8 cellular contexts compared by ENCODE assay signal in the genomic region with DNA sequence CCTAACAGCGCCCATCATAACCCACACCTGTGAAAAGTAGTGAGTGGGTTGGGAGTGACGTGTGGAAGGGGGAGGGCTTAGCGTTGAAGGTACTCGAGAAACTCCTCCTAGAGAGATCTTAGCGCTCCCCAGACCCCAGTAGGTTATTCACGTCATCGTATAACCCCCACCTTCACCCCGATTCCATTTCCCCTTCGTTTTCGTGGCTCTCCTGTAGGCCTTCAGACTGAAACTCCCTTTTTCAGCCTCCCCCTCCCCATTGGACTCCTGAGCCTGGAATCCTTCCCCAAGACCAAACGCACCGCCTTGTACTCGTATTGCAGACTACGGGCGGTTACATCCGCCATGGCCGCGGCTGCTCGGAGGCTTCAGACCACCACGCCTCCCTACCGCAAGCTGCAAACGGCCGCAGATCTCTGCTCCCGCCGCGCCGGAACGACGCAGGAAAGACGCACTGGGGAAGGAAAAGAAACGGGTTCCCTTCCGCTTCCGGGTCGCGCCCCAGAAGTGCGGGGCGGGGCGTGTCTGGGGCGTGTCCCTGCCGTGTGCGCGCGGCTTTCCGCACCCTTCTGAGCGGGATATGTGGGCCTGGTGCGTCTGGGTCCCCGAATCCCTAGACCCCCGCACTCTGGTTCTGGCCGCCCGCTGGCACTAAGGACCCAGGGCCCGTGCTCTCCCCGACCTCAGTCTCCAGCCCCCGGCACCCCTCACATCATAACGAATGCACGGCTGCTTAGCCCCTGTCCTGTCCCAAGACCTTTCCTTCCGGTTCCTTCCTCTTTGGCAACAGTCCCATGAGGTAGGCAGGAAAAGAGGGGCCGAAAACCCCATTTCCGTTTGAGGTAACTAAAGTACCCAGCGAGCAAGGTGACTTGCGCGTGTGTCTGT. TPM values are rescaled to one million over a fixed set of nuclear protein-coding genes. Genes with fewer than 3 reads are reported as not detected.
DNase-seq lines count a peak whose midpoint lies in the region; ATAC-seq and TF ChIP-seq lines count a peak whose summit lies in the region.

SNRNP200 (minus strand) TSS at position 456 of the 888 bp plus-strand sequence; CDS start at position 347, 109 bp downstream.

- DNase-seq in AG04449 (ENCODE audit: low read depth, low spot score): no peak
- peak; percentile 96 for DNase-seq in NCI-H2227 (lab: John Stamatoyannopoulos, UW; ENCODE audit: unreplicated experiment)
- peak; percentile 88 for DNase-seq in MCF 10A (ENCODE audit: unreplicated experiment)

- CTCF ChIA-PET in AG04449 (lab: Yijun Ruan, JAX) (interaction anchor here (0.9 to 4.3 kb wide), 4 partner anchors 9 to 205 kb away, joined by 3 to 18 read pairs (median 4); no protein-coding TSS in a partner anchor), MCF 10A (lab: Yijun Ruan, JAX) (interaction anchor here (0.6 to 2.1 kb wide), 11 partner anchors 15 to 471 kb away, joined by 3 to 7 read pairs (median 3); no protein-coding TSS in a partner anchor)

- intact Hi-C loops in MCF 10A (cut with micrococcal nuclease): loop anchor here (1.0 to 2.0 kb wide), 2 partner anchors 29 to 204 kb away; partner anchors contain the start of gene NCAPH

- H3K9me3 ChIP-seq in iPS-18c (ENCODE audit: control insufficient read depth, insufficient read depth, low read length) (no peaks in the 10 kb centered on the region), skeletal muscle satellite cell (replicated peaks; ENCODE audit: low read length) (no peaks in the 10 kb centered on the region)

- H3K4me1 Mint-ChIP-seq in MCF 10A (ENCODE audit: insufficient read depth, unreplicated experiment): peaks cover 25% of the 10 kb centered on the region

- H3K4me1 ChIP-seq in skeletal muscle satellite cell (ENCODE audit: control insufficient read depth, insufficient read depth, low read length): peaks cover 17% of the 10 kb centered on the region

- H3K36me3 ChIP-seq in skeletal muscle satellite cell (ENCODE audit: insufficient read depth, low read length): peaks cover 42% of the 10 kb centered on the region

- H3K9me3 Mint-ChIP-seq in MCF 10A (ENCODE audit: unreplicated experiment): no peaks in the 10 kb centered on the region

- H3K36me3 Mint-ChIP-seq in MCF 10A (ENCODE audit: insufficient read depth, unreplicated experiment): peaks cover 54% of the 10 kb centered on the region

- ATAC-seq in GM18907 (IDR thresholded peaks at IDR 0.05; ENCODE audit: unreplicated experiment) (peak; percentile 87), HG03139 (IDR thresholded peaks at IDR 0.05; ENCODE audit: unreplicated experiment) (peak; percentile 89)

- BruUV-seq in MCF 10A (replicated peaks; lab: Mats Ljungman, UMichigan): no TSS peak

- H3K4me3 ChIP-seq in AG04449 (ENCODE audit: low read depth, low read length) (peak within 1 kb of the TSS; percentile 99), iPS-18c (ENCODE audit: insufficient read depth, low read depth, low read length) (peak within 1 kb of the TSS; percentile 90), skeletal muscle satellite cell (ENCODE audit: low read length) (peak within 1 kb of the TSS; percentile 95)

- TF ChIP-seq CTCF in AG04449 (IDR thresholded peaks at IDR 0.05; ENCODE audit: insufficient read depth, low read length, missing control alignments) (no peak), VCaP (conservative IDR thresholded peaks at IDR 0.05) (no peak), MCF 10A (IDR thresholded peaks at IDR 0.05; ENCODE audit: unreplicated experiment) (no peak)

- peak within 1 kb of the TSS; percentile 95 for H3K4me3 Mint-ChIP-seq in MCF 10A (ENCODE audit: unreplicated experiment)

- POLR2A ChIA-PET in AG04449 (lab: Yijun Ruan, JAX) (interaction anchor here (0.9 kb wide), 1 partner anchor 39 kb away, joined by 3 read pairs; no protein-coding TSS in a partner anchor), MCF 10A (lab: Yijun Ruan, JAX) (interaction anchor here (0.6 to 5.0 kb wide), 25 partner anchors 11 to 230 kb away, joined by 3 to 78 read pairs (median 7); partner anchors contain the start of genes CIAO1, NCAPH, NEURL3 and STARD7)

- peak within 1 kb of the TSS; percentile 95 for H3K9ac ChIP-seq in skeletal muscle satellite cell (ENCODE audit: low read depth, low read length)

- H3K27ac Mint-ChIP-seq in MCF 10A (ENCODE audit: low read depth, unreplicated experiment): peak within 1 kb of the TSS; percentile 96

- H3K27me3 ChIP-seq in skeletal muscle satellite cell (ENCODE audit: control insufficient read depth, insufficient read depth, low read length): no peaks in the 10 kb centered on the region

- H3K4me2 ChIP-seq in skeletal muscle satellite cell (ENCODE audit: low read length): peak within 1 kb of the TSS; percentile 96

- no peaks in the 10 kb centered on the region for H3K27me3 Mint-ChIP-seq in MCF 10A (ENCODE audit: insufficient read depth, unreplicated experiment)

- H3K27ac ChIP-seq in VCaP: peak within 1 kb of the TSS; percentile 94

RNA-seq across cellular contexts. Expression of gene SNRNP200, which starts in this region (rescaled TPM):
- 115 and 116 TPM in 2 replicates for total RNA-seq in MCF 10A (2022)
- 36.2 and 37.4 TPM in 2 replicates for total RNA-seq in skeletal muscle satellite cell (2012; rRNA removed)
